29 cellular contexts compared by ENCODE assay signal in the genomic region with DNA sequence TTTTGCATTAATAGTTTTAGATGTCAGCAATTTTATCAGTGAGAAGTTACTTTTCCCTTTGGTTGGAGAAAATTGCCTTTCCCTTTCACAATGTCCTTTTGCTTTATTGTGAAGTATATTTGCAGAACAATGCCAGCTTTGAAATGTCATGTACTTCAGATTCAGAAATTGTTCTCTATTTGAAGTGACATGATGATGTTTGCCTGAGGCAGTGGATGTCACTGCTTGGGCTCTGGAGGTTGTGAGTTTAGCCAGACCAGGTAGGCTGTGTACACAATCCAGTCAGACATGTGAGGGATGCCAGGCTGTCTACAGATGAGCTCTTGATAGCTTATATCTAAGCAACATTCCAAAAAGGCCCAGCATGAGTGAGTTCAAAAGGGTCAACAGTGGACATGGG.
"Had no signal": no experiment of that assay in that cellular context is flagged by ENCODE, and none has a peak within 500 bp of the region (broad histone marks: within the 10 kb centered on the region; RNA-seq: fewer than 3 reads in every experiment).

No MANE protein-coding gene starts in this region.

- H3K9ac ChIP-seq: KMS-11, SK-N-SH had no signal

- H3K27me3 ChIP-seq: brain microvascular endothelial cell, MG63 had no signal

- H3K36me3 ChIP-seq: brain microvascular endothelial cell, MG63 had no signal

- H3K9me3 ChIP-seq: MG63, SK-N-SH had no signal

- H3K27ac ChIP-seq: brain microvascular endothelial cell, coronary artery, KMS-11, VCaP had no signal

- H3K9me2 ChIP-seq: SK-N-SH had no signal

- H3K36me3 Mint-ChIP-seq: activated naive CD4-positive, alpha-beta T cell treated with anti-CD3 and anti-CD28 coated beads, Interleukin-2, amount 10 ng/mL, durations not matched to agents 7 days and 5 days had no signal

- H3K4me2 ChIP-seq: KMS-11, SK-N-SH had no signal

- DNase-seq: activated CD4-positive, alpha-beta memory T cell treated with anti-CD3 and anti-CD28 coated beads, Interleukin-2, amount 10 ng/mL, durations not matched to agents 7 days and 5 days; activated CD4-positive, alpha-beta T cell treated with anti-CD3 and anti-CD28 coated beads, Interleukin-2, amount 10 ng/mL, durations not matched to agents 7 days and 5 days; activated CD4-positive, CD25-positive, alpha-beta regulatory T cell; activated CD8-positive, alpha-beta memory T cell treated with anti-CD3 and anti-CD28 coated beads, Interleukin-2, amount 50 U/mL, for 4 hours; activated gamma-delta T cell treated with Interleukin-2 at 50 U/mL for 16 hours; activated naive CD4-positive, alpha-beta T cell treated with anti-CD3 and anti-CD28 coated beads, Interleukin-2, amount 10 ng/mL, durations not matched to agents 7 days and 5 days; activated naive CD8-positive, alpha-beta T cell treated with anti-CD3 and anti-CD28 coated beads for 36 hours; activated T-cell treated with anti-CD3 and anti-CD28 coated beads, Interleukin-2, amount 50 U/mL, for 72 hours; brain microvascular endothelial cell; caudate nucleus; MG63; MV-4-11; NCI-H1092 treated with DMSO at 0.1 percent for 48 hours; NCI-H1436 treated with DMSO at 0.1 percent for 48 hours; NCI-H187; NCI-H2081; NCI-H2171 treated with DMSO at 0.1 percent for 48 hours; NCI-H226; NCI-H510A treated with DMSO at 0.1 percent for 48 hours; NCI-H774; NK-92 treated with Interleukin-12 subunit alpha and Interleukin-12 subunit beta, amount 100 ng/mL, for 24 hours; OCI-M1; RPMI8226; SK-N-SH; T-helper 1 cell had no signal

- H3K27me3 Mint-ChIP-seq: activated CD4-positive, alpha-beta memory T cell treated with anti-CD3 and anti-CD28 coated beads, Interleukin-2, amount 10 ng/mL, durations not matched to agents 7 days and 5 days; activated CD4-positive, alpha-beta T cell treated with anti-CD3 and anti-CD28 coated beads, Interleukin-2, amount 10 ng/mL, durations not matched to agents 7 days and 5 days; activated naive CD4-positive, alpha-beta T cell treated with anti-CD3 and anti-CD28 coated beads, Interleukin-2, amount 10 ng/mL, durations not matched to agents 7 days and 5 days; activated naive CD8-positive, alpha-beta T cell treated with anti-CD3 and anti-CD28 coated beads for 36 hours had no signal

- H3K27ac Mint-ChIP-seq: activated CD4-positive, alpha-beta memory T cell treated with anti-CD3 and anti-CD28 coated beads, Interleukin-2, amount 10 ng/mL, durations not matched to agents 7 days and 5 days; activated CD4-positive, alpha-beta T cell treated with anti-CD3 and anti-CD28 coated beads, Interleukin-2, amount 10 ng/mL, durations not matched to agents 7 days and 5 days; activated naive CD4-positive, alpha-beta T cell treated with anti-CD3 and anti-CD28 coated beads, Interleukin-2, amount 10 ng/mL, durations not matched to agents 7 days and 5 days; activated naive CD8-positive, alpha-beta T cell treated with anti-CD3 and anti-CD28 coated beads for 36 hours; activated T-cell treated with anti-CD3 and anti-CD28 coated beads, Interleukin-2, amount 50 U/mL, for 72 hours; activated T-helper 2 cell treated with anti-CD3 and anti-CD28 coated beads, Interferon-gamma antibody, Interleukin-2, Interleukin-4, amounts not matched to agents 10 μg/mL and 5 μg/mL and 100 μg/mL, durations not matched to agents 14 hours and 24 hours and 36 hours had no signal

- H3K9me3 Mint-ChIP-seq: activated CD4-positive, alpha-beta T cell treated with anti-CD3 and anti-CD28 coated beads, Interleukin-2, amount 10 ng/mL, durations not matched to agents 7 days and 5 days had no signal

- H3K4me3 ChIP-seq: coronary artery, MG63 had no signal

- H3K4me3 Mint-ChIP-seq: activated CD4-positive, alpha-beta memory T cell treated with anti-CD3 and anti-CD28 coated beads, Interleukin-2, amount 10 ng/mL, durations not matched to agents 7 days and 5 days; activated CD4-positive, alpha-beta T cell treated with anti-CD3 and anti-CD28 coated beads, Interleukin-2, amount 10 ng/mL, durations not matched to agents 7 days and 5 days; activated naive CD4-positive, alpha-beta T cell treated with anti-CD3 and anti-CD28 coated beads, Interleukin-2, amount 10 ng/mL, durations not matched to agents 7 days and 5 days; activated naive CD8-positive, alpha-beta T cell treated with anti-CD3 and anti-CD28 coated beads for 36 hours; activated T-cell treated with anti-CD3 and anti-CD28 coated beads, Interleukin-2, amount 50 U/mL, for 72 hours had no signal

- H3K4me1 Mint-ChIP-seq: activated CD4-positive, alpha-beta memory T cell treated with anti-CD3 and anti-CD28 coated beads, Interleukin-2, amount 10 ng/mL, durations not matched to agents 7 days and 5 days; activated CD4-positive, alpha-beta T cell treated with anti-CD3 and anti-CD28 coated beads, Interleukin-2, amount 10 ng/mL, durations not matched to agents 7 days and 5 days; activated naive CD4-positive, alpha-beta T cell treated with anti-CD3 and anti-CD28 coated beads, Interleukin-2, amount 10 ng/mL, durations not matched to agents 7 days and 5 days; activated naive CD8-positive, alpha-beta T cell treated with anti-CD3 and anti-CD28 coated beads for 36 hours had no signal
